ENCODE assay signal across 10 cellular contexts in genomic region chr11:87454246-87454645, GRCh38.
A peak's percentile ranks its signal among the peaks of the same experiment; 100 is the strongest.
DNase-seq lines count a peak whose midpoint lies in the region; ATAC-seq and TF ChIP-seq lines count a peak whose summit lies in the region.
"Had no signal": no experiment of that assay in that cellular context is flagged by ENCODE, and none has a peak within 500 bp of the region (broad histone marks: within the 10 kb centered on the region; RNA-seq: fewer than 3 reads in every experiment).

No MANE protein-coding gene starts in this region.

- intact Hi-C loops in thyroid gland (cut with DNase I), result no loop called here

- no peaks in the 10 kb centered on the region for H3K36me3 ChIP-seq in GM06990 (ENCODE audit: control insufficient read depth, insufficient read depth, low read length)
- H3K36me3 ChIP-seq in thyroid gland, result no peaks in the 10 kb centered on the region
- H3K36me3 ChIP-seq: gastrocnemius medialis had no signal

- no peaks in the 10 kb centered on the region for H3K4me1 ChIP-seq in thyroid gland
- H3K4me1 ChIP-seq: gastrocnemius medialis had no signal

- ATAC-seq in HG03175 (IDR thresholded peaks at IDR 0.05; ENCODE audit: unreplicated experiment), result peak; percentile 66

- H3K4me3 ChIP-seq in GM06990 (replicated peaks; ENCODE audit: low read depth, low read length) (no peak overlapping the region), astrocyte of the cerebellum (ENCODE audit: low read depth, low read length) (no peak overlapping the region), thyroid gland (replicated peaks in 1 of 3) (no peak overlapping the region)
- H3K4me3 ChIP-seq: gastrocnemius medialis had no signal

- in situ Hi-C loops in astrocyte of the cerebellum (cut with HindIII; ENCODE audit: low sequenced_read_pairs), result no loop called here

- H3K27me3 ChIP-seq in GM06990 (replicated peaks; ENCODE audit: control insufficient read depth, insufficient read depth, low read length) (no peaks in the 10 kb centered on the region), thyroid gland (no peaks in the 10 kb centered on the region)
- H3K27me3 ChIP-seq: gastrocnemius medialis had no signal

- TF ChIP-seq CTCF in GM06990 (IDR thresholded peaks at IDR 0.05; ENCODE audit: insufficient read depth, low read length, poor library complexity, severe bottlenecking) (no peak), GM20000 (IDR thresholded peaks at IDR 0.05; ENCODE audit: extremely low read depth, missing control alignments) (no peak), astrocyte of the cerebellum (IDR thresholded peaks at IDR 0.05; ENCODE audit: low read depth, low read length, missing control alignments) (no peak), thyroid gland (IDR thresholded peaks at IDR 0.05) (no peak)

- H3K27ac ChIP-seq in thyroid gland, result no peak overlapping the region
- H3K27ac ChIP-seq: gastrocnemius medialis had no signal

- no peak for TF ChIP-seq POLR2A in thyroid gland (IDR thresholded peaks at IDR 0.05)

- WGBS in thyroid gland, 2 donors, result 23 to 43% methylated on average over 1 of the region's 1 CpG

- peak; percentile 26 for DNase-seq in GM06990 (ENCODE audit: extremely low read depth, insufficient read length)
- peak; percentile 8 for DNase-seq in GM20000 (ENCODE audit: low spot score)
- peak; percentile 31 for DNase-seq in astrocyte of the cerebellum (ENCODE audit: low read depth)
- DNase-seq in mesenteric fat pad (ENCODE audit: low spot score), result no peak
- DNase-seq in inferior parietal cortex (ENCODE audit: extremely low spot score), result no peak
- no peak for DNase-seq in activated CD4-positive, alpha-beta T cell treated with anti-CD3 and anti-CD28 coated beads for 1 hour
- no peak for DNase-seq in thyroid gland
- DNase-seq: activated CD4-positive, alpha-beta T cell treated with anti-CD3 and anti-CD28 coated beads for 48 hours; gastrocnemius medialis had no signal

- H3K9me3 ChIP-seq in thyroid gland, result no peaks in the 10 kb centered on the region
- H3K9me3 ChIP-seq: gastrocnemius medialis had no signal

Comparison
In these comparisons a context has a peak if more than half of its experiments do, and no peak if none do; other contexts are left out.
1. DNase-seq: peak in GM06990 (single experiment), GM20000 (single experiment) and astrocyte of the cerebellum (single experiment); none in mesenteric fat pad (single experiment), inferior parietal cortex (single experiment), activated CD4-positive, alpha-beta T cell treated with anti-CD3 and anti-CD28 coated beads for 1 hour (single experiment) and thyroid gland (0 of 2).